10 cellular contexts compared by ENCODE assay signal in genomic region chr14:32933623-32933942, GRCh38. TPM values are rescaled to one million over a fixed set of nuclear protein-coding genes. Genes with fewer than 3 reads are reported as not detected.
A peak's percentile ranks its signal among the peaks of the same experiment; 100 is the strongest.
DNase-seq lines count a peak whose midpoint lies in the region; ATAC-seq and TF ChIP-seq lines count a peak whose summit lies in the region.
"Had no signal": no experiment of that assay in that cellular context is flagged by ENCODE, and none has a peak within 500 bp of the region (broad histone marks: within the 10 kb centered on the region; RNA-seq: fewer than 3 reads in every experiment).

No MANE protein-coding gene starts in this region.

- H3K27me3 ChIP-seq in mesenchymal stem cell (ENCODE audit: control insufficient read depth in 1 of 2, insufficient read depth in 1 of 2, low read length in 2 of 2) = peaks cover 45 to 59% of the 10 kb centered on the region in 2 experiments

- peak overlapping the region; percentile 72 for H2AFZ ChIP-seq in mesenchymal stem cell (ENCODE audit: low read depth, low read length)

- H3K36me3 ChIP-seq in mesenchymal stem cell (ENCODE audit: control insufficient read depth in 1 of 2, insufficient read depth in 2 of 2, low read depth in 1 of 2, low read length in 2 of 2) (no peaks in the 10 kb centered on the region), urinary bladder (ENCODE audit: insufficient read depth) (no peaks in the 10 kb centered on the region)
- H3K36me3 ChIP-seq: SJSA1 had no signal

- no peak overlapping the region for H3K14ac ChIP-seq in mesenchymal stem cell (ENCODE audit: low read length in 2 of 2)

- no peak overlapping the region for H2BK120ac ChIP-seq in mesenchymal stem cell (ENCODE audit: low read depth, low read length)

- H3K27ac Mint-ChIP-seq in activated CD4-positive, alpha-beta memory T cell treated with anti-CD3 and anti-CD28 coated beads for 36 hours = no peak overlapping the region
- H3K27ac Mint-ChIP-seq in activated CD4-positive, alpha-beta memory T cell treated with anti-CD3 and anti-CD28 coated beads, Interleukin-2, amount 10 ng/mL, durations not matched to agents 7 days and 5 days = no peak overlapping the region
- no peak overlapping the region for H3K27ac Mint-ChIP-seq in chondrocyte (ENCODE audit: unreplicated experiment)
- H3K27ac Mint-ChIP-seq in activated CD4-positive, alpha-beta T cell treated with anti-CD3 and anti-CD28 coated beads, Interleukin-2, amount 10 ng/mL, durations not matched to agents 24 days and 14 days = no peak overlapping the region

- peak; percentile 74 for TF ChIP-seq CTCF in chondrocyte (IDR thresholded peaks at IDR 0.05)

- POLR2A ChIA-PET in activated CD4-positive, alpha-beta memory T cell treated with anti-CD3 and anti-CD28 coated beads for 36 hours (lab: Charles Lee) = no interaction called here
- POLR2A ChIA-PET in activated CD4-positive, alpha-beta memory T cell treated with anti-CD3 and anti-CD28 coated beads, Interleukin-2, amount 10 ng/mL, durations not matched to agents 7 days and 5 days (lab: Charles Lee) = no interaction called here

- peak overlapping the region in 1 of 2 experiments; percentile 71 for H3K18ac ChIP-seq in mesenchymal stem cell (ENCODE audit: low read depth in 1 of 2, low read length in 2 of 2)

- ATAC-seq in GM19467 (IDR thresholded peaks at IDR 0.05; ENCODE audit: unreplicated experiment) = no peak

- peaks cover 15% of the 10 kb centered on the region for H3K4me1 Mint-ChIP-seq in activated CD4-positive, alpha-beta memory T cell treated with anti-CD3 and anti-CD28 coated beads for 36 hours (ENCODE audit: low read depth)
- H3K4me1 Mint-ChIP-seq in activated CD4-positive, alpha-beta memory T cell treated with anti-CD3 and anti-CD28 coated beads, Interleukin-2, amount 10 ng/mL, durations not matched to agents 7 days and 5 days = peaks cover 8% of the 10 kb centered on the region
- peaks cover 24% of the 10 kb centered on the region for H3K4me1 Mint-ChIP-seq in chondrocyte (ENCODE audit: low read depth)
- peaks cover 5% of the 10 kb centered on the region for H3K4me1 Mint-ChIP-seq in activated CD4-positive, alpha-beta T cell treated with anti-CD3 and anti-CD28 coated beads, Interleukin-2, amount 10 ng/mL, durations not matched to agents 24 days and 14 days

- no peak overlapping the region for H3K4ac ChIP-seq in mesenchymal stem cell (ENCODE audit: low read depth in 1 of 2, low read length in 2 of 2)

- no peak overlapping the region for H3K23ac ChIP-seq in mesenchymal stem cell (ENCODE audit: low read length in 2 of 2)

- H4K8ac ChIP-seq in mesenchymal stem cell (ENCODE audit: low read length) = no peak overlapping the region

- H3K27me3 Mint-ChIP-seq in activated CD4-positive, alpha-beta memory T cell treated with anti-CD3 and anti-CD28 coated beads for 36 hours = peaks cover 56% of the 10 kb centered on the region
- H3K27me3 Mint-ChIP-seq in activated CD4-positive, alpha-beta memory T cell treated with anti-CD3 and anti-CD28 coated beads, Interleukin-2, amount 10 ng/mL, durations not matched to agents 7 days and 5 days = peaks cover 60% of the 10 kb centered on the region
- H3K27me3 Mint-ChIP-seq in chondrocyte (ENCODE audit: low read depth) = peaks cover 45% of the 10 kb centered on the region
- H3K27me3 Mint-ChIP-seq in activated CD4-positive, alpha-beta T cell treated with anti-CD3 and anti-CD28 coated beads, Interleukin-2, amount 10 ng/mL, durations not matched to agents 24 days and 14 days = peaks cover 62% of the 10 kb centered on the region

- intact Hi-C loops in activated CD4-positive, alpha-beta memory T cell treated with anti-CD3 and anti-CD28 coated beads for 36 hours (cut with micrococcal nuclease) = loop anchor here (10.0 kb wide), 2 partner anchors 359 to 729 kb away; partner anchors contain the start of genes RNU6-7 and RNU6-8
- intact Hi-C loops in activated CD4-positive, alpha-beta T cell treated with anti-CD3 and anti-CD28 coated beads, Interleukin-2, amount 10 ng/mL, durations not matched to agents 24 days and 14 days (cut with micrococcal nuclease) = no loop called here

- no peaks in the 10 kb centered on the region for H3K36me3 Mint-ChIP-seq in activated CD4-positive, alpha-beta memory T cell treated with anti-CD3 and anti-CD28 coated beads for 36 hours
- no peaks in the 10 kb centered on the region for H3K36me3 Mint-ChIP-seq in activated CD4-positive, alpha-beta memory T cell treated with anti-CD3 and anti-CD28 coated beads, Interleukin-2, amount 10 ng/mL, durations not matched to agents 7 days and 5 days (ENCODE audit: low read depth)
- no peaks in the 10 kb centered on the region for H3K36me3 Mint-ChIP-seq in chondrocyte (ENCODE audit: low read depth)
- peaks cover 2% of the 10 kb centered on the region for H3K36me3 Mint-ChIP-seq in activated CD4-positive, alpha-beta T cell treated with anti-CD3 and anti-CD28 coated beads, Interleukin-2, amount 10 ng/mL, durations not matched to agents 24 days and 14 days (ENCODE audit: low read depth)

- H2BK15ac ChIP-seq in mesenchymal stem cell (ENCODE audit: low read depth, poor library complexity, severe bottlenecking) = no peak overlapping the region

- no peak overlapping the region for H2BK12ac ChIP-seq in mesenchymal stem cell (ENCODE audit: low read length in 2 of 2)

- H3K27ac ChIP-seq in mesenchymal stem cell (ENCODE audit: low read length, poor library complexity, severe bottlenecking) = no peak overlapping the region
- no peak overlapping the region for H3K27ac ChIP-seq in urinary bladder (ENCODE audit: low read depth)
- H3K27ac ChIP-seq: SJSA1 had no signal

- H3K9me3 Mint-ChIP-seq in activated CD4-positive, alpha-beta memory T cell treated with anti-CD3 and anti-CD28 coated beads for 36 hours = no peaks in the 10 kb centered on the region
- H3K9me3 Mint-ChIP-seq in activated CD4-positive, alpha-beta memory T cell treated with anti-CD3 and anti-CD28 coated beads, Interleukin-2, amount 10 ng/mL, durations not matched to agents 7 days and 5 days = no peaks in the 10 kb centered on the region
- no peaks in the 10 kb centered on the region for H3K9me3 Mint-ChIP-seq in chondrocyte (ENCODE audit: low read depth)
- no peaks in the 10 kb centered on the region for H3K9me3 Mint-ChIP-seq in activated CD4-positive, alpha-beta T cell treated with anti-CD3 and anti-CD28 coated beads, Interleukin-2, amount 10 ng/mL, durations not matched to agents 24 days and 14 days

- CTCF ChIA-PET in activated CD4-positive, alpha-beta memory T cell treated with anti-CD3 and anti-CD28 coated beads for 36 hours (lab: Charles Lee) = no interaction called here
- CTCF ChIA-PET in activated CD4-positive, alpha-beta memory T cell treated with anti-CD3 and anti-CD28 coated beads, Interleukin-2, amount 10 ng/mL, durations not matched to agents 7 days and 5 days (lab: Charles Lee) = no interaction called here

- no peaks in the 10 kb centered on the region for H3K79me1 ChIP-seq in mesenchymal stem cell (replicated peaks; ENCODE audit: low read length, poor library complexity, severe bottlenecking)

- no peak overlapping the region for H2BK5ac ChIP-seq in mesenchymal stem cell (ENCODE audit: low read depth, low read length, poor library complexity, severe bottlenecking)

- peak overlapping the region; percentile 23 for H3K4me3 Mint-ChIP-seq in activated CD4-positive, alpha-beta memory T cell treated with anti-CD3 and anti-CD28 coated beads for 36 hours
- H3K4me3 Mint-ChIP-seq in activated CD4-positive, alpha-beta memory T cell treated with anti-CD3 and anti-CD28 coated beads, Interleukin-2, amount 10 ng/mL, durations not matched to agents 7 days and 5 days = no peak overlapping the region
- peak overlapping the region; percentile 83 for H3K4me3 Mint-ChIP-seq in chondrocyte (ENCODE audit: unreplicated experiment)
- H3K4me3 Mint-ChIP-seq in activated CD4-positive, alpha-beta T cell treated with anti-CD3 and anti-CD28 coated beads, Interleukin-2, amount 10 ng/mL, durations not matched to agents 24 days and 14 days = no peak overlapping the region

- H3K4me3 ChIP-seq in mesenchymal stem cell (ENCODE audit: insufficient read depth in 1 of 2, low read depth in 1 of 2, low read length in 2 of 2) = peak overlapping the region in 1 of 2 experiments; percentile 85
- peak overlapping the region; percentile 54 for H3K4me3 ChIP-seq in urinary bladder (ENCODE audit: low read depth, low read length)
- H3K4me3 ChIP-seq: SJSA1 had no signal

- H3K4me2 ChIP-seq in mesenchymal stem cell (ENCODE audit: low read length, poor library complexity, severe bottlenecking) = peak overlapping the region; percentile 97

- no peak for DNase-seq in activated CD4-positive, alpha-beta memory T cell treated with anti-CD3 and anti-CD28 coated beads for 36 hours
- DNase-seq in activated CD4-positive, alpha-beta memory T cell treated with anti-CD3 and anti-CD28 coated beads, Interleukin-2, amount 10 ng/mL, durations not matched to agents 7 days and 5 days = no peak
- no peak for DNase-seq in chondrocyte (ENCODE audit: low spot score)
- DNase-seq in mesenchymal stem cell = peak; percentile 78
- DNase-seq in HUDEP-2 (lab: John Stamatoyannopoulos, UW; ENCODE audit: unreplicated experiment in 76 of 76) = no peak
- no peak for DNase-seq in activated CD4-positive, alpha-beta T cell treated with anti-CD3 and anti-CD28 coated beads, Interleukin-2, amount 10 ng/mL, durations not matched to agents 24 days and 14 days
- DNase-seq: effector CD8-positive, alpha-beta T cell had no signal

- H2AK5ac ChIP-seq in mesenchymal stem cell (ENCODE audit: low read length, severe bottlenecking) = no peak overlapping the region

- WGBS in mesenchymal stem cell = 0% methylated on average over 11 of the region's 15 CpGs
- under 1% methylated on average over 15 of the region's 15 CpGs for whole genome bisulfite sequencing in urinary bladder

- H4K91ac ChIP-seq in mesenchymal stem cell (ENCODE audit: low read length) = no peak overlapping the region

- no peaks in the 10 kb centered on the region for H3K9me3 ChIP-seq in mesenchymal stem cell (ENCODE audit: control insufficient read depth, low read length)
- H3K9me3 ChIP-seq: SJSA1 had no signal

- H3K9ac ChIP-seq in mesenchymal stem cell (ENCODE audit: low read length) = peak overlapping the region; percentile 59

- H3K4me1 ChIP-seq in mesenchymal stem cell (ENCODE audit: control insufficient read depth, insufficient read depth, low read depth, low read length) (peaks cover 33% of the 10 kb centered on the region), urinary bladder (ENCODE audit: insufficient read depth) (peaks cover 3% of the 10 kb centered on the region)

RNA-seq across cellular contexts. Expression of gene NPAS3, which starts 5.1 kb away (rescaled TPM):
- total RNA-seq in activated CD4-positive, alpha-beta memory T cell treated with anti-CD3 and anti-CD28 coated beads for 36 hours = not detected
- not detected for total RNA-seq in activated CD4-positive, alpha-beta memory T cell treated with anti-CD3 and anti-CD28 coated beads, Interleukin-2, amount 10 ng/mL, durations not matched to agents 7 days and 5 days
- 1.6 to 5.7 TPM (median 2.6 TPM) in 3 replicates for total RNA-seq in chondrocyte
- 2.7 TPM for polyA plus RNA-seq in mesenchymal stem cell (2013, experiment 1 of 2)
- polyA plus RNA-seq in mesenchymal stem cell (2013, experiment 2 of 2) = 2.9 TPM
- total RNA-seq in urinary bladder = 7.1 TPM
- 1.0 TPM for polyA plus RNA-seq in urinary bladder
- not detected in 2 replicates for total RNA-seq in activated CD4-positive, alpha-beta T cell treated with anti-CD3 and anti-CD28 coated beads, Interleukin-2, amount 10 ng/mL, durations not matched to agents 24 days and 14 days

Comparison
In these comparisons a context has a peak if more than half of its experiments do, and no peak if none do; other contexts are left out.
1. H3K4me3 Mint-ChIP-seq: peak in activated CD4-positive, alpha-beta memory T cell treated with anti-CD3 and anti-CD28 coated beads for 36 hours (single experiment) and chondrocyte (single experiment); none in activated CD4-positive, alpha-beta memory T cell treated with anti-CD3 and anti-CD28 coated beads, Interleukin-2, amount 10 ng/mL, durations not matched to agents 7 days and 5 days (single experiment) and activated CD4-positive, alpha-beta T cell treated with anti-CD3 and anti-CD28 coated beads, Interleukin-2, amount 10 ng/mL, durations not matched to agents 24 days and 14 days (single experiment).